19 cellular contexts compared by ENCODE assay signal in genomic region chr2:159153463-159153862, GRCh38.
DNase-seq lines count a peak whose midpoint lies in the region; ATAC-seq, FAIRE-seq and TF ChIP-seq lines count a peak whose summit lies in the region.
"Had no signal": no experiment of that assay in that cellular context is flagged by ENCODE, and none has a peak within 500 bp of the region (broad histone marks: within the 10 kb centered on the region; RNA-seq: fewer than 3 reads in every experiment).

No MANE protein-coding gene starts in this region.

- no peaks in the 10 kb centered on the region for H4K20me1 ChIP-seq in PC-3 (ENCODE audit: low read length)

- ATAC-seq in PC-3 = peak; percentile 66
- no peak for ATAC-seq in HG03025 (IDR thresholded peaks at IDR 0.05; ENCODE audit: low FRiP score, unreplicated experiment)
- ATAC-seq in HG03457 (IDR thresholded peaks at IDR 0.05; ENCODE audit: unreplicated experiment) = no peak
- ATAC-seq in GM21447 (IDR thresholded peaks at IDR 0.05; ENCODE audit: unreplicated experiment) = no peak
- ATAC-seq: CD8-positive, alpha-beta T cell; Panc1; stimulated activated effector memory CD8-positive, alpha-beta T cell treated with anti-CD3 and anti-CD28 coated beads, Interleukin-12 subunit alpha, Interleukin-12 subunit beta, amount 100 ng/mL, for 72 hours had no signal

- no peak overlapping the region for H2AFZ ChIP-seq in PC-3 (ENCODE audit: low read length)

- H3K27ac ChIP-seq in PC-3 (ENCODE audit: low read length) = 0 out of 2 replicates have a peak overlapping the region, but pooled peaks have one; percentile 11
- H3K27ac ChIP-seq in esophagus squamous epithelium = peak overlapping the region; percentile 74 to 92 (median 88)
- H3K27ac ChIP-seq in small intestine (ENCODE audit: low read depth in 1 of 2, low read length in 1 of 2) = peak overlapping the region; percentile 61 to 87
- H3K27ac ChIP-seq: neutrophil, vagina had no signal

- CTCF ChIA-PET in PC-3 (lab: Charles Lee) = no interaction called here

- H3F3A ChIP-seq in PC-3 (ENCODE audit: low read length, unreplicated experiment) = no peaks in the 10 kb centered on the region

- H3K4me3 ChIP-seq in PC-3 (ENCODE audit: low read length) = no peak overlapping the region
- H3K4me3 ChIP-seq in esophagus squamous epithelium = no peak overlapping the region
- no peak overlapping the region for H3K4me3 ChIP-seq in small intestine (ENCODE audit: low read depth in 1 of 2, low read length in 2 of 2)
- H3K4me3 ChIP-seq: vagina had no signal

- no peaks in the 10 kb centered on the region for H3K9me2 ChIP-seq in PC-3 (replicated peaks; ENCODE audit: low read length)

- no peak overlapping the region for H3K4me2 ChIP-seq in PC-3 (ENCODE audit: low read length)

- 10 to 64% methylated on average over 4 of the region's 4 CpGs for WGBS in esophagus squamous epithelium, 2 donors
- 8 to 43% (median 17%) methylated on average over 4 of the region's 4 CpGs for WGBS in small intestine, 3 donors

- no peak for TF ChIP-seq CTCF in PC-3 (conservative IDR thresholded peaks at IDR 0.05; ENCODE audit: low read depth, low read length)
- no peak for TF ChIP-seq CTCF in esophagus squamous epithelium (IDR thresholded peaks at IDR 0.05)

- intact Hi-C loops in PC-3 (cut with micrococcal nuclease) (no loop called here), esophagus squamous epithelium (cut with DNase I) (no loop called here)

- peaks cover 8% of the 10 kb centered on the region for H3K36me3 ChIP-seq in PC-3 (ENCODE audit: low read depth, low read length)
- H3K36me3 ChIP-seq in esophagus squamous epithelium = peaks cover 0 to 30% (median 0%) of the 10 kb centered on the region in 3 donors
- H3K36me3 ChIP-seq in small intestine (ENCODE audit: control insufficient read depth in 2 of 2, insufficient read depth in 2 of 2, low read length in 2 of 2) = peaks cover 0 to 3% of the 10 kb centered on the region in 2 donors
- H3K36me3 ChIP-seq: neutrophil had no signal

- no peak for TF ChIP-seq POLR2A in esophagus squamous epithelium (IDR thresholded peaks at IDR 0.05)

- POLR2A ChIA-PET in PC-3 (lab: Charles Lee; ENCODE audit: unreplicated experiment) = no interaction called here

- peak; percentile 12 for DNase-seq in SKM-1 treated with dmso at 0.1 percent for 144 hours (lab: John Stamatoyannopoulos, UW; ENCODE audit: unreplicated experiment)
- DNase-seq in SKM-1 (lab: John Stamatoyannopoulos, UW; ENCODE audit: unreplicated experiment) = no peak
- DNase-seq in PC-3 = peak; percentile 67
- DNase-seq in esophagus squamous epithelium (lab: John Stamatoyannopoulos, UW) = no peak
- DNase-seq in small intestine = peak; percentile 94
- DNase-seq: activated CD4-positive, CD25-positive, alpha-beta regulatory T cell treated with anti-CD3 and anti-CD28 coated beads, Interleukin-2, amount 50 U/mL, for 72 hours; CD8-positive, alpha-beta T cell; cortex of kidney; hippocampal formation; NCI-H1436; NCI-H510A treated with DMSO at 0.1 percent for 48 hours; T-helper 1 cell had no signal

- BruUV-seq in PC-3 (replicated peaks; lab: Mats Ljungman, UMichigan) = no TSS peak

- FAIRE-seq in small intestine (lab: Jason Lieb, UNC) = no peak

- H3K4me1 ChIP-seq in PC-3 (ENCODE audit: insufficient read depth, low read length) (peaks cover 28% of the 10 kb centered on the region), esophagus squamous epithelium (peaks cover 28 to 99% (median 43%) of the 10 kb centered on the region in 3 donors), small intestine (ENCODE audit: control insufficient read depth in 2 of 2, insufficient read depth in 1 of 2, low read depth in 1 of 2, low read length in 1 of 2) (peaks cover 14 to 24% of the 10 kb centered on the region in 2 donors)

- H3K9me3 ChIP-seq in PC-3 (ENCODE audit: low read length) (no peaks in the 10 kb centered on the region), esophagus squamous epithelium (no peaks in the 10 kb centered on the region), small intestine (ENCODE audit: control insufficient read depth, low read depth) (no peaks in the 10 kb centered on the region)
- H3K9me3 ChIP-seq: neutrophil, vagina had no signal

- H3K27me3 ChIP-seq in PC-3 (ENCODE audit: low read length) (no peaks in the 10 kb centered on the region), esophagus squamous epithelium (no peaks in the 10 kb centered on the region), small intestine (ENCODE audit: control insufficient read depth in 2 of 2, insufficient read depth in 2 of 2, low read length in 2 of 2) (no peaks in the 10 kb centered on the region)
- H3K27me3 ChIP-seq: vagina had no signal

- no peak overlapping the region for H3K9ac ChIP-seq in PC-3 (ENCODE audit: low read length)

- H3K79me2 ChIP-seq in PC-3 (ENCODE audit: low read length) = no peaks in the 10 kb centered on the region

Comparison
In these comparisons a context has a peak if more than half of its experiments do, and no peak if none do; other contexts are left out.
1. DNase-seq: peak in SKM-1 treated with dmso at 0.1 percent for 144 hours (single experiment), PC-3 (single experiment) and small intestine (single experiment); none in SKM-1 (single experiment) and esophagus squamous epithelium (single experiment).
2. H3K27ac ChIP-seq: peak in every context shown above with its lines; median percentile 88 in esophagus squamous epithelium; 74 in small intestine; 11 in PC-3.